In the genomic region with DNA sequence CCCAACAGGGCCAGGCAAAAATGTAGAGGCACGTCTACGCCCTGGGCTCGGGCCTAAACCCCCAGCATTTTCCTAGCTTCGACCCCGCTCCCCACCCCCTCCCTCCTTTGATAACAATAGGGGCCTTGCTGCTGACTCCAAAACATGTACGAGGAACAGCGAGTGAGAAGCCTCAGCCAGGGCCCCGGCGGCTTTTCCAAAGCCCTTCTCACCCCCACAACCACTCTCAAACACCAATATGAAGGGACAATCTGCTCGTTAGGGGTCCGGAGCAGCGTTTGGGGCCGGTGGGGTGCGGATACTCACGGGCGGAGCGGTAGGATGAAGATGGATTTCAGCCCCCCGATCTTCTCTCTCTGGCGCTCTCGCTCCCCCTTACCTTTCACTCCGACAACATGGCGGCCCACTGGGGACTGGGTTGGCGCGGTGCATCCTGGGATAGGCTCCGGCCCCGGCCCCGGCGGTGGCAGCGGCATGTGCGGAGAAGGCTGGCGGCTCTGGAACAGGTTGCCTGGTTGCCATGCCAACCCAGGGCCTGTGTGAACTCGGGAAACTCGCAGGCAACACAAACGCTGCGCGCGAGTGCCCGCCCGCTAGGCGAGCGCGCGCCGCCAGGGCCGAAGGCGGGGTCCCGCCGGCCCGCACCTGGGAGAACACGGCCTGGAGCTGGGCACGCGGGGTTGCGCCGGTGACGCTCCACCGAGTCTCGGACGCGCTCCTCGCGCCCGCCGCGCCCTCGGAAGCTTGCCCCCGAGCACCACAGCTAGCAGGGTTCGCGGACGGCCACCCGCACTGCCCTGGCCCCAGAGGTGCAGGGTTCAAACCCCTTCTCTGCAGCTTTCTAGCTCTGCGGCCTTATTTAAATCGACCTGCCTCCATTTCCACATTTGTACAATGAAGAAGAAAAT, we compare ENCODE assay signal across 1 cellular context.
TF ChIP-seq lines count a peak whose summit lies in the region.

A gene with protein sequence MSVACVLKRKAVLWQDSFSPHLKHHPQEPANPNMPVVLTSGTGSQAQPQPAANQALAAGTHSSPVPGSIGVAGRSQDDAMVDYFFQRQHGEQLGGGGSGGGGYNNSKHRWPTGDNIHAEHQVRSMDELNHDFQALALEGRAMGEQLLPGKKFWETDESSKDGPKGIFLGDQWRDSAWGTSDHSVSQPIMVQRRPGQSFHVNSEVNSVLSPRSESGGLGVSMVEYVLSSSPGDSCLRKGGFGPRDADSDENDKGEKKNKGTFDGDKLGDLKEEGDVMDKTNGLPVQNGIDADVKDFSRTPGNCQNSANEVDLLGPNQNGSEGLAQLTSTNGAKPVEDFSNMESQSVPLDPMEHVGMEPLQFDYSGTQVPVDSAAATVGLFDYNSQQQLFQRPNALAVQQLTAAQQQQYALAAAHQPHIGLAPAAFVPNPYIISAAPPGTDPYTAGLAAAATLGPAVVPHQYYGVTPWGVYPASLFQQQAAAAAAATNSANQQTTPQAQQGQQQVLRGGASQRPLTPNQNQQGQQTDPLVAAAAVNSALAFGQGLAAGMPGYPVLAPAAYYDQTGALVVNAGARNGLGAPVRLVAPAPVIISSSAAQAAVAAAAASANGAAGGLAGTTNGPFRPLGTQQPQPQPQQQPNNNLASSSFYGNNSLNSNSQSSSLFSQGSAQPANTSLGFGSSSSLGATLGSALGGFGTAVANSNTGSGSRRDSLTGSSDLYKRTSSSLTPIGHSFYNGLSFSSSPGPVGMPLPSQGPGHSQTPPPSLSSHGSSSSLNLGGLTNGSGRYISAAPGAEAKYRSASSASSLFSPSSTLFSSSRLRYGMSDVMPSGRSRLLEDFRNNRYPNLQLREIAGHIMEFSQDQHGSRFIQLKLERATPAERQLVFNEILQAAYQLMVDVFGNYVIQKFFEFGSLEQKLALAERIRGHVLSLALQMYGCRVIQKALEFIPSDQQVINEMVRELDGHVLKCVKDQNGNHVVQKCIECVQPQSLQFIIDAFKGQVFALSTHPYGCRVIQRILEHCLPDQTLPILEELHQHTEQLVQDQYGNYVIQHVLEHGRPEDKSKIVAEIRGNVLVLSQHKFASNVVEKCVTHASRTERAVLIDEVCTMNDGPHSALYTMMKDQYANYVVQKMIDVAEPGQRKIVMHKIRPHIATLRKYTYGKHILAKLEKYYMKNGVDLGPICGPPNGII (minus strand): TSS at position 408 of the 908 bp plus-strand sequence. CDS start 6,151 bp downstream, outside the sequence.

TF ChIP-seq in GM12878, 131 proteins besides CTCF, POLR2A, EP300 and RAD21 (continued from another document and continues in another):
- peak; percentile 97; the same call in 1 of the 2 replicates for TF ChIP-seq CBX5 (IDR thresholded peaks at IDR 0.05; ENCODE audit: low read depth)
- no peak for TF ChIP-seq CEBPB (IDR thresholded peaks at IDR 0.05; ENCODE audit: borderline replicate concordance in 1 of 2, low read depth in 2 of 2, low read length in 2 of 2)
- peak; percentile 65 for TF ChIP-seq FOXK2 (IDR thresholded peaks at IDR 0.05)
- TF ChIP-seq YY1 (IDR thresholded peaks at IDR 0.05; ENCODE audit: low read depth, low read length), result peak; percentile 97
- TF ChIP-seq MEF2B (IDR thresholded peaks at IDR 0.05; ENCODE audit: partially characterized antibody, poor library complexity, severe bottlenecking), result peak; percentile 73
- 0 out of 2 replicates have a peak, but pooled peaks have one; percentile 63 for TF ChIP-seq ZNF217 (IDR thresholded peaks at IDR 0.05)
- peak; percentile 89 to 95 for TF ChIP-seq BHLHE40 (IDR thresholded peaks at IDR 0.05; ENCODE audit: borderline replicate concordance in 1 of 2, low read depth in 2 of 2, low read length in 1 of 2)
- peak; percentile 51; the same call in 1 of the 2 replicates for TF ChIP-seq CBFB (IDR thresholded peaks at IDR 0.05; ENCODE audit: low read depth)
- TF ChIP-seq, protein P1, sequence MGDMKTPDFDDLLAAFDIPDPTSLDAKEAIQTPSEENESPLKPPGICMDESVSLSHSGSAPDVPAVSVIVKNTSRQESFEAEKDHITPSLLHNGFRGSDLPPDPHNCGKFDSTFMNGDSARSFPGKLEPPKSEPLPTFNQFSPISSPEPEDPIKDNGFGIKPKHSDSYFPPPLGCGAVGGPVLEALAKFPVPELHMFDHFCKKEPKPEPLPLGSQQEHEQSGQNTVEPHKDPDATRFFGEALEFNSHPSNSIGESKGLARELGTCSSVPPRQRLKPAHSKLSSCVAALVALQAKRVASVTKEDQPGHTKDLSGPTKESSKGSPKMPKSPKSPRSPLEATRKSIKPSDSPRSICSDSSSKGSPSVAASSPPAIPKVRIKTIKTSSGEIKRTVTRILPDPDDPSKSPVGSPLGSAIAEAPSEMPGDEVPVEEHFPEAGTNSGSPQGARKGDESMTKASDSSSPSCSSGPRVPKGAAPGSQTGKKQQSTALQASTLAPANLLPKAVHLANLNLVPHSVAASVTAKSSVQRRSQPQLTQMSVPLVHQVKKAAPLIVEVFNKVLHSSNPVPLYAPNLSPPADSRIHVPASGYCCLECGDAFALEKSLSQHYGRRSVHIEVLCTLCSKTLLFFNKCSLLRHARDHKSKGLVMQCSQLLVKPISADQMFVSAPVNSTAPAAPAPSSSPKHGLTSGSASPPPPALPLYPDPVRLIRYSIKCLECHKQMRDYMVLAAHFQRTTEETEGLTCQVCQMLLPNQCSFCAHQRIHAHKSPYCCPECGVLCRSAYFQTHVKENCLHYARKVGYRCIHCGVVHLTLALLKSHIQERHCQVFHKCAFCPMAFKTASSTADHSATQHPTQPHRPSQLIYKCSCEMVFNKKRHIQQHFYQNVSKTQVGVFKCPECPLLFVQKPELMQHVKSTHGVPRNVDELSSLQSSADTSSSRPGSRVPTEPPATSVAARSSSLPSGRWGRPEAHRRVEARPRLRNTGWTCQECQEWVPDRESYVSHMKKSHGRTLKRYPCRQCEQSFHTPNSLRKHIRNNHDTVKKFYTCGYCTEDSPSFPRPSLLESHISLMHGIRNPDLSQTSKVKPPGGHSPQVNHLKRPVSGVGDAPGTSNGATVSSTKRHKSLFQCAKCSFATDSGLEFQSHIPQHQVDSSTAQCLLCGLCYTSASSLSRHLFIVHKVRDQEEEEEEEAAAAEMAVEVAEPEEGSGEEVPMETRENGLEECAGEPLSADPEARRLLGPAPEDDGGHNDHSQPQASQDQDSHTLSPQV (IDR thresholded peaks at IDR 0.05), result no peak
- TF ChIP-seq, protein P2, sequence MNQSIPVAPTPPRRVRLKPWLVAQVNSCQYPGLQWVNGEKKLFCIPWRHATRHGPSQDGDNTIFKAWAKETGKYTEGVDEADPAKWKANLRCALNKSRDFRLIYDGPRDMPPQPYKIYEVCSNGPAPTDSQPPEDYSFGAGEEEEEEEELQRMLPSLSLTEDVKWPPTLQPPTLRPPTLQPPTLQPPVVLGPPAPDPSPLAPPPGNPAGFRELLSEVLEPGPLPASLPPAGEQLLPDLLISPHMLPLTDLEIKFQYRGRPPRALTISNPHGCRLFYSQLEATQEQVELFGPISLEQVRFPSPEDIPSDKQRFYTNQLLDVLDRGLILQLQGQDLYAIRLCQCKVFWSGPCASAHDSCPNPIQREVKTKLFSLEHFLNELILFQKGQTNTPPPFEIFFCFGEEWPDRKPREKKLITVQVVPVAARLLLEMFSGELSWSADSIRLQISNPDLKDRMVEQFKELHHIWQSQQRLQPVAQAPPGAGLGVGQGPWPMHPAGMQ (IDR thresholded peaks at IDR 0.05; ENCODE audit: borderline replicate concordance), result no peak
- TF ChIP-seq LARP7 (IDR thresholded peaks at IDR 0.05), result peak; percentile 94
- TF ChIP-seq, protein P3, sequence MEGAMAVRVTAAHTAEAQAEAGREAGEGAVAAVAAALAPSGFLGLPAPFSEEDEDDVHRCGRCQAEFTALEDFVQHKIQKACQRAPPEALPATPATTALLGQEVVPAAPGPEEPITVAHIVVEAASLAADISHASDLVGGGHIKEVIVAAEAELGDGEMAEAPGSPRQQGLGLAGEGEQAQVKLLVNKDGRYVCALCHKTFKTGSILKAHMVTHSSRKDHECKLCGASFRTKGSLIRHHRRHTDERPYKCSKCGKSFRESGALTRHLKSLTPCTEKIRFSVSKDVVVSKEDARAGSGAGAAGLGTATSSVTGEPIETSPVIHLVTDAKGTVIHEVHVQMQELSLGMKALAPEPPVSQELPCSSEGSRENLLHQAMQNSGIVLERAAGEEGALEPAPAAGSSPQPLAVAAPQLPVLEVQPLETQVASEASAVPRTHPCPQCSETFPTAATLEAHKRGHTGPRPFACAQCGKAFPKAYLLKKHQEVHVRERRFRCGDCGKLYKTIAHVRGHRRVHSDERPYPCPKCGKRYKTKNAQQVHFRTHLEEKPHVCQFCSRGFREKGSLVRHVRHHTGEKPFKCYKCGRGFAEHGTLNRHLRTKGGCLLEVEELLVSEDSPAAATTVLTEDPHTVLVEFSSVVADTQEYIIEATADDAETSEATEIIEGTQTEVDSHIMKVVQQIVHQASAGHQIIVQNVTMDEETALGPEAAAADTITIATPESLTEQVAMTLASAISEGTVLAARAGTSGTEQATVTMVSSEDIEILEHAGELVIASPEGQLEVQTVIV (IDR thresholded peaks at IDR 0.05; ENCODE audit: borderline replicate concordance, partially characterized antibody), result no peak
- no peak for TF ChIP-seq MYB (IDR thresholded peaks at IDR 0.05; ENCODE audit: borderline replicate concordance, low read depth, low read length)
- TF ChIP-seq, protein P4, sequence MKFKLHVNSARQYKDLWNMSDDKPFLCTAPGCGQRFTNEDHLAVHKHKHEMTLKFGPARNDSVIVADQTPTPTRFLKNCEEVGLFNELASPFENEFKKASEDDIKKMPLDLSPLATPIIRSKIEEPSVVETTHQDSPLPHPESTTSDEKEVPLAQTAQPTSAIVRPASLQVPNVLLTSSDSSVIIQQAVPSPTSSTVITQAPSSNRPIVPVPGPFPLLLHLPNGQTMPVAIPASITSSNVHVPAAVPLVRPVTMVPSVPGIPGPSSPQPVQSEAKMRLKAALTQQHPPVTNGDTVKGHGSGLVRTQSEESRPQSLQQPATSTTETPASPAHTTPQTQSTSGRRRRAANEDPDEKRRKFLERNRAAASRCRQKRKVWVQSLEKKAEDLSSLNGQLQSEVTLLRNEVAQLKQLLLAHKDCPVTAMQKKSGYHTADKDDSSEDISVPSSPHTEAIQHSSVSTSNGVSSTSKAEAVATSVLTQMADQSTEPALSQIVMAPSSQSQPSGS (IDR thresholded peaks at IDR 0.05; ENCODE audit: low read length), result no peak
- peak; percentile 24 for TF ChIP-seq MYC (IDR thresholded peaks at IDR 0.05; ENCODE audit: insufficient read depth, insufficient read length, insufficient replicate concordance, low read length, severe bottlenecking)
- TF ChIP-seq, protein P5, sequence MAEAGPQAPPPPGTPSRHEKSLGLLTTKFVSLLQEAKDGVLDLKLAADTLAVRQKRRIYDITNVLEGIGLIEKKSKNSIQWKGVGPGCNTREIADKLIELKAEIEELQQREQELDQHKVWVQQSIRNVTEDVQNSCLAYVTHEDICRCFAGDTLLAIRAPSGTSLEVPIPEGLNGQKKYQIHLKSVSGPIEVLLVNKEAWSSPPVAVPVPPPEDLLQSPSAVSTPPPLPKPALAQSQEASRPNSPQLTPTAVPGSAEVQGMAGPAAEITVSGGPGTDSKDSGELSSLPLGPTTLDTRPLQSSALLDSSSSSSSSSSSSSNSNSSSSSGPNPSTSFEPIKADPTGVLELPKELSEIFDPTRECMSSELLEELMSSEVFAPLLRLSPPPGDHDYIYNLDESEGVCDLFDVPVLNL (IDR thresholded peaks at IDR 0.05; ENCODE audit: low read depth, low read length), result peak; percentile 60; the same call in 1 of the 2 replicates
- TF ChIP-seq, protein P6, sequence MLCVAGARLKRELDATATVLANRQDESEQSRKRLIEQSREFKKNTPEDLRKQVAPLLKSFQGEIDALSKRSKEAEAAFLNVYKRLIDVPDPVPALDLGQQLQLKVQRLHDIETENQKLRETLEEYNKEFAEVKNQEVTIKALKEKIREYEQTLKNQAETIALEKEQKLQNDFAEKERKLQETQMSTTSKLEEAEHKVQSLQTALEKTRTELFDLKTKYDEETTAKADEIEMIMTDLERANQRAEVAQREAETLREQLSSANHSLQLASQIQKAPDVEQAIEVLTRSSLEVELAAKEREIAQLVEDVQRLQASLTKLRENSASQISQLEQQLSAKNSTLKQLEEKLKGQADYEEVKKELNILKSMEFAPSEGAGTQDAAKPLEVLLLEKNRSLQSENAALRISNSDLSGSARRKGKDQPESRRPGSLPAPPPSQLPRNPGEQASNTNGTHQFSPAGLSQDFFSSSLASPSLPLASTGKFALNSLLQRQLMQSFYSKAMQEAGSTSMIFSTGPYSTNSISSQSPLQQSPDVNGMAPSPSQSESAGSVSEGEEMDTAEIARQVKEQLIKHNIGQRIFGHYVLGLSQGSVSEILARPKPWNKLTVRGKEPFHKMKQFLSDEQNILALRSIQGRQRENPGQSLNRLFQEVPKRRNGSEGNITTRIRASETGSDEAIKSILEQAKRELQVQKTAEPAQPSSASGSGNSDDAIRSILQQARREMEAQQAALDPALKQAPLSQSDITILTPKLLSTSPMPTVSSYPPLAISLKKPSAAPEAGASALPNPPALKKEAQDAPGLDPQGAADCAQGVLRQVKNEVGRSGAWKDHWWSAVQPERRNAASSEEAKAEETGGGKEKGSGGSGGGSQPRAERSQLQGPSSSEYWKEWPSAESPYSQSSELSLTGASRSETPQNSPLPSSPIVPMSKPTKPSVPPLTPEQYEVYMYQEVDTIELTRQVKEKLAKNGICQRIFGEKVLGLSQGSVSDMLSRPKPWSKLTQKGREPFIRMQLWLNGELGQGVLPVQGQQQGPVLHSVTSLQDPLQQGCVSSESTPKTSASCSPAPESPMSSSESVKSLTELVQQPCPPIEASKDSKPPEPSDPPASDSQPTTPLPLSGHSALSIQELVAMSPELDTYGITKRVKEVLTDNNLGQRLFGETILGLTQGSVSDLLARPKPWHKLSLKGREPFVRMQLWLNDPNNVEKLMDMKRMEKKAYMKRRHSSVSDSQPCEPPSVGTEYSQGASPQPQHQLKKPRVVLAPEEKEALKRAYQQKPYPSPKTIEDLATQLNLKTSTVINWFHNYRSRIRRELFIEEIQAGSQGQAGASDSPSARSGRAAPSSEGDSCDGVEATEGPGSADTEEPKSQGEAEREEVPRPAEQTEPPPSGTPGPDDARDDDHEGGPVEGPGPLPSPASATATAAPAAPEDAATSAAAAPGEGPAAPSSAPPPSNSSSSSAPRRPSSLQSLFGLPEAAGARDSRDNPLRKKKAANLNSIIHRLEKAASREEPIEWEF (IDR thresholded peaks at IDR 0.05; ENCODE audit: insufficient replicate concordance, low read depth, low read length), result no peak
- no peak for TF ChIP-seq NFXL1 (IDR thresholded peaks at IDR 0.05; ENCODE audit: borderline replicate concordance)
- no peak for TF ChIP-seq ZNF384 (IDR thresholded peaks at IDR 0.05; ENCODE audit: borderline replicate concordance, low read depth, low read length)
- peak; percentile 87 for TF ChIP-seq KAT2A (conservative IDR thresholded peaks at IDR 0.05; ENCODE audit: control insufficient read depth, low read depth, low read length)
- peak; percentile 34 for TF ChIP-seq BACH1 (IDR thresholded peaks at IDR 0.05; ENCODE audit: borderline replicate concordance)
- no peak for TF ChIP-seq SIX5 (IDR thresholded peaks at IDR 0.05; ENCODE audit: low read depth, low read length, severe bottlenecking)
- TF ChIP-seq KDM1A (IDR thresholded peaks at IDR 0.05; ENCODE audit: borderline replicate concordance), result no peak
- no peak for TF ChIP-seq NR2C2 (IDR thresholded peaks at IDR 0.05; ENCODE audit: borderline replicate concordance, control insufficient read depth, insufficient read length, low read depth)
- TF ChIP-seq, protein P7, sequence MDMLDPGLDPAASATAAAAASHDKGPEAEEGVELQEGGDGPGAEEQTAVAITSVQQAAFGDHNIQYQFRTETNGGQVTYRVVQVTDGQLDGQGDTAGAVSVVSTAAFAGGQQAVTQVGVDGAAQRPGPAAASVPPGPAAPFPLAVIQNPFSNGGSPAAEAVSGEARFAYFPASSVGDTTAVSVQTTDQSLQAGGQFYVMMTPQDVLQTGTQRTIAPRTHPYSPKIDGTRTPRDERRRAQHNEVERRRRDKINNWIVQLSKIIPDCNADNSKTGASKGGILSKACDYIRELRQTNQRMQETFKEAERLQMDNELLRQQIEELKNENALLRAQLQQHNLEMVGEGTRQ (IDR thresholded peaks at IDR 0.05; ENCODE audit: borderline replicate concordance, low read depth, low read length), result no peak
- TF ChIP-seq EED (IDR thresholded peaks at IDR 0.05; ENCODE audit: low read depth), result 0 out of 2 replicates have a peak, but pooled peaks have one; percentile 45
- no peak for TF ChIP-seq JUND (IDR thresholded peaks at IDR 0.05; ENCODE audit: low read depth, low read length)
